In the genomic region with DNA sequence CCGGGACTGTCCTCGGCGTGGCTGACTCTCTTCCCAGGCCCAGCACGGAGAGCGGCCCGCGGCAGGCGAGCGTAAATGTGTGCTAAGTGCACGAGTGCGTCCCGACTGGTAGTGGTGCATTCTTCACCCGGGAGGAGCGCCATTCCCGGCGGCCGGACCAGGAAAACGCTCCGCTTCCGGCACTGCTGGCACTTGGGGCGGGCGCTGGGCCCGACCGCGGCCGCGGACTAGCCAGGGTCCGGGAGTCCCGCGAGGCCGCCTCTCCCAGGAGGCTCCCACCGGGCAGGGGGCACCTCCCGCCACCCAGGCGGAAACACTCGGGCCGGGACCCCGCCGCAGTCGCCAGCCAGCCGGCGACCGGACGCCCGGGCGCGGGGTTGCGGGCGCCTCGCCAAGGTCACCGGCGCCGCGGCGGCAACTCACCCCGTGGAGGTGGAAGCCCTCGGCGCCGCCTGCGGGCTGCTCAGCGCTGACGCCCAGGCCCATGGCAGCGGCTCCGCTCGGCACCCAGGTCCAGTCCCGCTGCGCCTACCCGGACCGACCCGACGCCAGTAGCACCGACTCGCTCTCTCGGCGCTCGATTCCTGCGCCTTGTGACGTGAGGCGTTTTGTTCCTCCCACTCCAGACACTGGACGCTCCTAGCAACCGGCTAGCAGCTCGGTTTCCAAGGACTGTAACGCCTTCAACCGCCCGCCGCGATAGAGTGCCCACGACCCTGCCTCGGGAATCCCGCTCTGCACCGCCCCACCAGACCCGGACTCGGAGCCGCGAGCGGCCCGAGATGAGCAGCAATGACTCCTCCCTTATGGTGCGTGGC, we compare ENCODE assay signal across 8 cellular contexts. TPM values are rescaled to one million over a fixed set of nuclear protein-coding genes. Genes with fewer than 3 reads are reported as not detected.
DNase-seq lines count a peak whose midpoint lies in the region; ATAC-seq and TF ChIP-seq lines count a peak whose summit lies in the region.

Gene GORASP1 (minus strand): TSS at position 572 of the 818 bp plus-strand sequence. CDS start 86 bp downstream, at position 486.
A gene with protein sequence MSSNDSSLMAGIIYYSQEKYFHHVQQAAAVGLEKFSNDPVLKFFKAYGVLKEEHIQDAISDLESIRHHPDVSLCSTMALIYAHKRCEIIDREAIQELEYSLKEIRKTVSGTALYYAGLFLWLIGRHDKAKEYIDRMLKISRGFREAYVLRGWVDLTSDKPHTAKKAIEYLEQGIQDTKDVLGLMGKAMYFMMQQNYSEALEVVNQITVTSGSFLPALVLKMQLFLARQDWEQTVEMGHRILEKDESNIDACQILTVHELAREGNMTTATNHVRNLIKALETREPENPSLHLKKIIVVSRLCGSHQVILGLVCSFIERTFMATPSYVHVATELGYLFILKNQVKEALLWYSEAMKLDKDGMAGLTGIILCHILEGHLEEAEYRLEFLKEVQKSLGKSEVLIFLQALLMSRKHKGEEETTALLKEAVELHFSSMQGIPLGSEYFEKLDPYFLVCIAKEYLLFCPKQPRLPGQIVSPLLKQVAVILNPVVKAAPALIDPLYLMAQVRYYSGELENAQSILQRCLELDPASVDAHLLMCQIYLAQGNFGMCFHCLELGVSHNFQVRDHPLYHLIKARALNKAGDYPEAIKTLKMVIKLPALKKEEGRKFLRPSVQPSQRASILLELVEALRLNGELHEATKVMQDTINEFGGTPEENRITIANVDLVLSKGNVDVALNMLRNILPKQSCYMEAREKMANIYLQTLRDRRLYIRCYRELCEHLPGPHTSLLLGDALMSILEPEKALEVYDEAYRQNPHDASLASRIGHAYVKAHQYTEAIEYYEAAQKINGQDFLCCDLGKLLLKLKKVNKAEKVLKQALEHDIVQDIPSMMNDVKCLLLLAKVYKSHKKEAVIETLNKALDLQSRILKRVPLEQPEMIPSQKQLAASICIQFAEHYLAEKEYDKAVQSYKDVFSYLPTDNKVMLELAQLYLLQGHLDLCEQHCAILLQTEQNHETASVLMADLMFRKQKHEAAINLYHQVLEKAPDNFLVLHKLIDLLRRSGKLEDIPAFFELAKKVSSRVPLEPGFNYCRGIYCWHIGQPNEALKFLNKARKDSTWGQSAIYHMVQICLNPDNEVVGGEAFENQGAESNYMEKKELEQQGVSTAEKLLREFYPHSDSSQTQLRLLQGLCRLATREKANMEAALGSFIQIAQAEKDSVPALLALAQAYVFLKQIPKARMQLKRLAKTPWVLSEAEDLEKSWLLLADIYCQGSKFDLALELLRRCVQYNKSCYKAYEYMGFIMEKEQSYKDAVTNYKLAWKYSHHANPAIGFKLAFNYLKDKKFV (N-terminal part only) (plus strand): TSS at position 625 of the 818 bp plus-strand sequence. CDS start 158 bp downstream, at position 783.

- no peaks in the 10 kb centered on the region for H3K27me3 Mint-ChIP-seq in CD8-positive, alpha-beta T cell (ENCODE audit: low read depth)

- no peak for TF ChIP-seq CTCF in CD8-positive, alpha-beta T cell (IDR thresholded peaks at IDR 0.05)
- TF ChIP-seq CTCF in HL-60 (IDR thresholded peaks at IDR 0.05; ENCODE audit: insufficient read depth, low read length) = no peak
- TF ChIP-seq CTCF in epithelial cell of esophagus (IDR thresholded peaks at IDR 0.05; ENCODE audit: insufficient read depth, low read depth, low read length, missing control alignments) = no peak

- H3K9me3 ChIP-seq in CD8-positive, alpha-beta T cell (ENCODE audit: low read length) = no peaks in the 10 kb centered on the region
- no peaks in the 10 kb centered on the region for H3K9me3 ChIP-seq in mononuclear cell (ENCODE audit: low read depth, low read length)

- peak; percentile 61 for ATAC-seq in CD8-positive, alpha-beta T cell
- ATAC-seq in GM19372 (IDR thresholded peaks at IDR 0.05; ENCODE audit: low read depth, unreplicated experiment) = peak; percentile 62

- peaks cover 53% of the 10 kb centered on the region for H3K4me1 Mint-ChIP-seq in CD8-positive, alpha-beta T cell (ENCODE audit: low read depth)

- peaks cover 8% of the 10 kb centered on the region for H3K36me3 Mint-ChIP-seq in CD8-positive, alpha-beta T cell

- DNase-seq in CD8-positive, alpha-beta T cell = peak; percentile 16 to 78 (median 60)
- DNase-seq in HL-60 (ENCODE audit: low read depth in 1 of 2, low spot score in 1 of 2) (peak; percentile 66 to 81), NOMO-1 treated with DMSO at 0.1 percent for 48 hours (lab: John Stamatoyannopoulos, UW; ENCODE audit: unreplicated experiment) (peak; percentile 68), activated T-cell treated with anti-CD3 and anti-CD28 coated beads for 1 hour (ENCODE audit: low read depth) (peak; percentile 37), epithelial cell of esophagus (ENCODE audit: low read depth) (peak; percentile 89)
- peak; percentile 54 for DNase-seq in stimulated activated CD8-positive, alpha-beta memory T cell treated with anti-CD3 and anti-CD28 coated beads, Interleukin-4, amount 100 ng/mL, for 24 hours (ENCODE audit: low read depth)

- peak within 1 kb of the TSS; percentile 90 for H3K4me3 Mint-ChIP-seq in CD8-positive, alpha-beta T cell

- no peaks in the 10 kb centered on the region for H3K36me3 ChIP-seq in CD8-positive, alpha-beta T cell (ENCODE audit: insufficient read depth, low read length)

- no peaks in the 10 kb centered on the region for H3K9me3 Mint-ChIP-seq in CD8-positive, alpha-beta T cell

- H3K4me3 ChIP-seq in CD8-positive, alpha-beta T cell (ENCODE audit: low read depth, low read length) = peak within 1 kb of the TSS; percentile 75
- H3K4me3 ChIP-seq in HL-60 (replicated peaks; ENCODE audit: insufficient read depth, low read length) (peak within 1 kb of the TSS; percentile 85), epithelial cell of esophagus (ENCODE audit: low read length) (peak within 1 kb of the TSS; percentile 89), mononuclear cell (ENCODE audit: low read length) (peak within 1 kb of the TSS; percentile 84)

- H3K4me1 ChIP-seq in CD8-positive, alpha-beta T cell (ENCODE audit: insufficient read depth, low read length) = peaks cover 29% of the 10 kb centered on the region
- peaks cover 41% of the 10 kb centered on the region for H3K4me1 ChIP-seq in mononuclear cell (ENCODE audit: insufficient read depth, low read length)

- CTCF ChIA-PET in CD8-positive, alpha-beta T cell (lab: Charles Lee) = interaction anchor here (0.9 to 19.1 kb wide), 5 partner anchors 20 to 183 kb away, joined by 3 to 198 read pairs (median 4); no protein-coding TSS in a partner anchor

- POLR2A ChIA-PET in CD8-positive, alpha-beta T cell (lab: Charles Lee) = no interaction called here

- intact Hi-C loops in CD8-positive, alpha-beta T cell (cut with DNase I, micrococcal nuclease) = loop anchor here (1.0 to 5.0 kb wide), 5 partner anchors 44 to 275 kb away; partner anchors contain the start of genes SCN11A (in 1 of the 2), SLC25A38 (in 1 of the 2) and WDR48 (in 1 of the 2)

- H3K27me3 ChIP-seq in CD8-positive, alpha-beta T cell (ENCODE audit: insufficient read depth, low read length) = no peaks in the 10 kb centered on the region
- H3K27me3 ChIP-seq in HL-60 (ENCODE audit: insufficient read depth, poor library complexity, severe bottlenecking) (no peaks in the 10 kb centered on the region), mononuclear cell (ENCODE audit: insufficient read depth, low read length) (no peaks in the 10 kb centered on the region)

- H3K27ac ChIP-seq in CD8-positive, alpha-beta T cell (ENCODE audit: low read depth, low read length) = peak within 1 kb of the TSS; percentile 69
- H3K27ac ChIP-seq in HL-60 (replicated peaks) = peak within 1 kb of the TSS; percentile 70

- peak within 1 kb of the TSS; percentile 87 for H3K27ac Mint-ChIP-seq in CD8-positive, alpha-beta T cell

RNA-seq across cellular contexts. Expression of gene GORASP1, which starts in this region (rescaled TPM):
- total RNA-seq in CD8-positive, alpha-beta T cell = 10 to 100 TPM; 13.9 to 20.2 TPM
- total RNA-seq in mononuclear cell = 17.9 TPM

RNA-seq across cellular contexts. Expression of the second gene that starts in this region (rescaled TPM):
- 1 to 10 TPM; 1.8 to 2.3 TPM for total RNA-seq in CD8-positive, alpha-beta T cell
- 5.6 TPM for total RNA-seq in mononuclear cell

Comparison
In these comparisons a context has a peak if more than half of its experiments do, and no peak if none do; other contexts are left out.
1. Peak in every context shown above with its lines: DNase-seq, ATAC-seq, H3K4me3 ChIP-seq and H3K27ac ChIP-seq.
2. DNase-seq: peak in every context shown above with its lines; median percentile 89 in epithelial cell of esophagus; 74 in HL-60; 68 in NOMO-1 treated with DMSO at 0.1 percent for 48 hours; 60 in CD8-positive, alpha-beta T cell; 54 in stimulated activated CD8-positive, alpha-beta memory T cell treated with anti-CD3 and anti-CD28 coated beads, Interleukin-4, amount 100 ng/mL, for 24 hours; 37 in activated T-cell treated with anti-CD3 and anti-CD28 coated beads for 1 hour.